ENCODE assay signal across 1 cellular context in the genomic region with DNA sequence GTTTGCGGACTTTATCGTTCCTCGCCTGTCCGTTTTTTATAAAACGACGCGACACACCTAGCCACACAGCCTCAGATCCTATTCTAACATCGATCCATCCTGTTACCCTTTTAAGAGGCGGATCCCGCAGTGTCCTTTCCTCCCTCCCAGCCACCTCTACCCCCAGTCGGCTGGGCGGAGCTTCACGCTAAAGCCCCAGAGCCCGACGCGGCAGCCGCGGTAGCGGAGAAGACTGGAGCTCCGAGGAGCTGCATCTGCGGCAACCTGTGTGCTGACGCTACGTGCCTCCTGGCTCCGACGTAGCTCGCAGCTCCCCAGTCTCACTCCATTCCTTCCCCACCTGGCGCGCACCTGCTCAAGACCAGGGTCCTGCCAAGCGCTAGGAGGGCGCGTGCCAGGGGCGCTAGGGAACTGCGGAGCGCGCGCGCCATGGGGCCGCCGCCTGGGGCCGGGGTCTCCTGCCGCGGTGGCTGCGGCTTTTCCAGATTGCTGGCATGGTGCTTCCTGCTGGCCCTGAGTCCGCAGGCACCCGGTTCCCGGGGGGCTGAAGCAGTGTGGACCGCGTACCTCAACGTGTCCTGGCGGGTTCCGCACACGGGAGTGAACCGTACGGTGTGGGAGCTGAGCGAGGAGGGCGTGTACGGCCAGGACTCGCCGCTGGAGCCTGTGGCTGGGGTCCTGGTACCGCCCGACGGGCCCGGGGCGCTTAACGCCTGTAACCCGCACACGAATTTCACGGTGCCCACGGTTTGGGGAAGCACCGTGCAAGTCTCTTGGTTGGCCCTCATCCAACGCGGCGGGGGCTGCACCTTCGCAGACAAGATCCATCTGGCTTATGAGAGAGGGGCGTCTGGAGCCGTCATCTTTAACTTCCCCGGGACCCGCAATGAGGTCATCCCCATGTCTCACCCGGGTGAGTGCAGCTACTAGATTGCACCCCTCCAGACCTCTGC.
TF ChIP-seq lines count a peak whose summit lies in the region.

A gene with protein sequence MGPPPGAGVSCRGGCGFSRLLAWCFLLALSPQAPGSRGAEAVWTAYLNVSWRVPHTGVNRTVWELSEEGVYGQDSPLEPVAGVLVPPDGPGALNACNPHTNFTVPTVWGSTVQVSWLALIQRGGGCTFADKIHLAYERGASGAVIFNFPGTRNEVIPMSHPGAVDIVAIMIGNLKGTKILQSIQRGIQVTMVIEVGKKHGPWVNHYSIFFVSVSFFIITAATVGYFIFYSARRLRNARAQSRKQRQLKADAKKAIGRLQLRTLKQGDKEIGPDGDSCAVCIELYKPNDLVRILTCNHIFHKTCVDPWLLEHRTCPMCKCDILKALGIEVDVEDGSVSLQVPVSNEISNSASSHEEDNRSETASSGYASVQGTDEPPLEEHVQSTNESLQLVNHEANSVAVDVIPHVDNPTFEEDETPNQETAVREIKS (plus strand): TSS at position 217 of the 953 bp plus-strand sequence. CDS start 213 bp downstream, at position 430.

TF ChIP-seq in SK-N-SH treated with all-trans-retinoic acid at 6 μM for 48 hours, 23 proteins besides CTCF, POLR2A, EP300 and RAD21 (continued from another document):
- TF ChIP-seq, protein P1, sequence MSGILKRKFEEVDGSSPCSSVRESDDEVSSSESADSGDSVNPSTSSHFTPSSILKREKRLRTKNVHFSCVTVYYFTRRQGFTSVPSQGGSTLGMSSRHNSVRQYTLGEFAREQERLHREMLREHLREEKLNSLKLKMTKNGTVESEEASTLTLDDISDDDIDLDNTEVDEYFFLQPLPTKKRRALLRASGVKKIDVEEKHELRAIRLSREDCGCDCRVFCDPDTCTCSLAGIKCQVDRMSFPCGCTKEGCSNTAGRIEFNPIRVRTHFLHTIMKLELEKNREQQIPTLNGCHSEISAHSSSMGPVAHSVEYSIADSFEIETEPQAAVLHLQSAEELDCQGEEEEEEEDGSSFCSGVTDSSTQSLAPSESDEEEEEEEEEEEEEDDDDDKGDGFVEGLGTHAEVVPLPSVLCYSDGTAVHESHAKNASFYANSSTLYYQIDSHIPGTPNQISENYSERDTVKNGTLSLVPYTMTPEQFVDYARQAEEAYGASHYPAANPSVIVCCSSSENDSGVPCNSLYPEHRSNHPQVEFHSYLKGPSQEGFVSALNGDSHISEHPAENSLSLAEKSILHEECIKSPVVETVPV (CRISPR knock-in tag; IDR thresholded peaks at IDR 0.05): no peak
- TF ChIP-seq ZC3H10 (CRISPR knock-in tag; IDR thresholded peaks at IDR 0.05): no peak
- TF ChIP-seq ZNF70 (CRISPR knock-in tag; IDR thresholded peaks at IDR 0.05): no peak
- TF ChIP-seq SNAI2 (CRISPR knock-in tag; IDR thresholded peaks at IDR 0.05): no peak
- TF ChIP-seq, protein P2, sequence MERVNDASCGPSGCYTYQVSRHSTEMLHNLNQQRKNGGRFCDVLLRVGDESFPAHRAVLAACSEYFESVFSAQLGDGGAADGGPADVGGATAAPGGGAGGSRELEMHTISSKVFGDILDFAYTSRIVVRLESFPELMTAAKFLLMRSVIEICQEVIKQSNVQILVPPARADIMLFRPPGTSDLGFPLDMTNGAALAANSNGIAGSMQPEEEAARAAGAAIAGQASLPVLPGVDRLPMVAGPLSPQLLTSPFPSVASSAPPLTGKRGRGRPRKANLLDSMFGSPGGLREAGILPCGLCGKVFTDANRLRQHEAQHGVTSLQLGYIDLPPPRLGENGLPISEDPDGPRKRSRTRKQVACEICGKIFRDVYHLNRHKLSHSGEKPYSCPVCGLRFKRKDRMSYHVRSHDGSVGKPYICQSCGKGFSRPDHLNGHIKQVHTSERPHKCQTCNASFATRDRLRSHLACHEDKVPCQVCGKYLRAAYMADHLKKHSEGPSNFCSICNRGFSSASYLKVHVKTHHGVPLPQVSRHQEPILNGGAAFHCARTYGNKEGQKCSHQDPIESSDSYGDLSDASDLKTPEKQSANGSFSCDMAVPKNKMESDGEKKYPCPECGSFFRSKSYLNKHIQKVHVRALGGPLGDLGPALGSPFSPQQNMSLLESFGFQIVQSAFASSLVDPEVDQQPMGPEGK (CRISPR knock-in tag; IDR thresholded peaks at IDR 0.05; ENCODE audit: borderline replicate concordance): no peak
- no peak for TF ChIP-seq PPARA (CRISPR knock-in tag; IDR thresholded peaks at IDR 0.05; ENCODE audit: borderline replicate concordance)
- TF ChIP-seq RARB (CRISPR knock-in tag; IDR thresholded peaks at IDR 0.05): no peak
- TF ChIP-seq CSDC2 (CRISPR knock-in tag; IDR thresholded peaks at IDR 0.05): no peak
TF ChIP-seq in SK-N-SH treated with all-trans-retinoic acid at 6 μM for 48 hours: peak in this region for 0.
